Comparison of ENCODE assay signal across 23 cellular contexts in genomic region chr19:685457-685931, GRCh38. TPM values are rescaled to one million over a fixed set of nuclear protein-coding genes. Genes with fewer than 3 reads are reported as not detected.
DNase-seq lines count a peak whose midpoint lies in the region; ATAC-seq, FAIRE-seq and TF ChIP-seq lines count a peak whose summit lies in the region.
"Had no signal": no experiment of that assay in that cellular context is flagged by ENCODE, and none has a peak within 500 bp of the region (broad histone marks: within the 10 kb centered on the region; RNA-seq: fewer than 3 reads in every experiment).

No MANE protein-coding gene starts in this region.

- H3K4me3 Mint-ChIP-seq in activated CD4-positive, alpha-beta T cell treated with anti-CD3 and anti-CD28 coated beads, Interleukin-2, amount 10 ng/mL, durations not matched to agents 24 days and 14 days = no peak overlapping the region
- no peak overlapping the region for H3K4me3 Mint-ChIP-seq in activated CD4-positive, alpha-beta T cell treated with anti-CD3 and anti-CD28 coated beads, Interleukin-2, amount 10 ng/mL, durations not matched to agents 7 days and 5 days
- H3K4me3 Mint-ChIP-seq: CD8-positive, alpha-beta T cell had no signal

- H3K9me3 ChIP-seq in H1 (ENCODE audit: insufficient read depth in 2 of 2, low read depth in 1 of 2, low read length in 1 of 2) (no peaks in the 10 kb centered on the region; a peak in 1 of 4 replicates), neuronal stem cell (replicated peaks in 1 of 2; ENCODE audit: control insufficient read depth in 2 of 2, insufficient read depth in 1 of 2, low read depth in 1 of 2, low read length in 2 of 2) (peaks cover 0 to 4% of the 10 kb centered on the region in 2 donors), sigmoid colon (no peaks in the 10 kb centered on the region)
- H3K9me3 ChIP-seq: A549 had no signal

- no peaks in the 10 kb centered on the region for H3K36me3 Mint-ChIP-seq in activated CD4-positive, alpha-beta T cell treated with anti-CD3 and anti-CD28 coated beads, Interleukin-2, amount 10 ng/mL, durations not matched to agents 24 days and 14 days (ENCODE audit: low read depth)
- no peaks in the 10 kb centered on the region for H3K36me3 Mint-ChIP-seq in activated CD4-positive, alpha-beta T cell treated with anti-CD3 and anti-CD28 coated beads, Interleukin-2, amount 10 ng/mL, durations not matched to agents 7 days and 5 days (ENCODE audit: low read depth)
- H3K36me3 Mint-ChIP-seq: CD8-positive, alpha-beta T cell had no signal

- no peak overlapping the region for H3K27ac ChIP-seq in H1 (ENCODE audit: low read depth, low read length)
- H3K27ac ChIP-seq in neuronal stem cell (replicated peaks; ENCODE audit: low read length) = no peak overlapping the region
- no peak overlapping the region for H3K27ac ChIP-seq in sigmoid colon
- H3K27ac ChIP-seq: 22Rv1, HL-60 had no signal

- TF ChIP-seq RAD21 in H1 (IDR thresholded peaks at IDR 0.05 in 1 of 2, conservative IDR thresholded peaks at IDR 0.05 in 1 of 2; ENCODE audit: low read depth in 2 of 2, low read length in 2 of 2) = no peak

- H2BK12ac ChIP-seq in H1 (ENCODE audit: low read depth, low read length) (no peak overlapping the region), neuronal stem cell (ENCODE audit: low read length) (no peak overlapping the region)

- H3K4me2 ChIP-seq in H1 (ENCODE audit: insufficient read depth in 1 of 2, low read depth in 2 of 2, low read length in 2 of 2) = no peak overlapping the region
- H3K4me2 ChIP-seq in neuronal stem cell (ENCODE audit: insufficient read depth, low read length, poor library complexity, severe bottlenecking) = no peak overlapping the region
- H3K4me2 ChIP-seq: A549 had no signal

- H3K4ac ChIP-seq in H1 (replicated peaks; ENCODE audit: insufficient read length, low read depth, low read length) (no peak overlapping the region), neuronal stem cell (ENCODE audit: low read length) (peak overlapping the region; percentile 24)

- no peak for ATAC-seq in GM21423 (IDR thresholded peaks at IDR 0.05; ENCODE audit: unreplicated experiment)
- ATAC-seq: CD8-positive, alpha-beta T cell; GM12878 had no signal

- CTCF ChIA-PET in activated CD4-positive, alpha-beta T cell treated with anti-CD3 and anti-CD28 coated beads, Interleukin-2, amount 10 ng/mL, durations not matched to agents 7 days and 5 days (lab: Charles Lee) = no interaction called here
- CTCF ChIA-PET in H1 (lab: Charles Lee; ENCODE audit: partially characterized antibody) = no interaction called here

- H2AFZ ChIP-seq in H1 (ENCODE audit: low read length) = no peak overlapping the region; the same call in 1 of the 2 replicates
- H2AFZ ChIP-seq in neuronal stem cell (ENCODE audit: low read length) = no peak overlapping the region

- no peaks in the 10 kb centered on the region for H3K79me2 ChIP-seq in H1 (ENCODE audit: control insufficient read depth in 1 of 2, insufficient read depth in 2 of 2, low read length in 2 of 2)

- H2BK5ac ChIP-seq in H1 (ENCODE audit: low read depth, low read length) (no peak overlapping the region), neuronal stem cell (ENCODE audit: low read length) (no peak overlapping the region)

- no peak overlapping the region for H3K27ac Mint-ChIP-seq in activated CD4-positive, alpha-beta T cell treated with anti-CD3 and anti-CD28 coated beads, Interleukin-2, amount 10 ng/mL, durations not matched to agents 24 days and 14 days
- H3K27ac Mint-ChIP-seq in activated CD4-positive, alpha-beta T cell treated with anti-CD3 and anti-CD28 coated beads, Interleukin-2, amount 10 ng/mL, durations not matched to agents 7 days and 5 days = no peak overlapping the region
- H3K27ac Mint-ChIP-seq: CD8-positive, alpha-beta T cell; IgD-negative memory B cell had no signal

- H3K18ac ChIP-seq in H1 (ENCODE audit: extremely low read depth, low read length) (no peak overlapping the region), neuronal stem cell (ENCODE audit: low read length) (peak overlapping the region; percentile 53)

- TF ChIP-seq EP300 in H1 (IDR thresholded peaks at IDR 0.05; ENCODE audit: borderline replicate concordance in 1 of 2, low read depth in 2 of 2, low read length in 2 of 2) = no peak
- no peak for TF ChIP-seq EP300 in sigmoid colon (IDR thresholded peaks at IDR 0.05)

- H3K9ac ChIP-seq in H1 (replicated peaks in 1 of 4; ENCODE audit: extremely low read depth in 1 of 4, low read depth in 3 of 4, low read length in 3 of 4) (no peak overlapping the region), neuronal stem cell (ENCODE audit: low read depth, low read length, poor library complexity) (no peak overlapping the region)

- 89% methylated on average over 21 of the region's 31 CpGs; no CpG with 5 or more reads in 1 of the 2 experiments for WGBS in H1 (ENCODE audit: extremely low coverage in 1 of 2, insufficient coverage in 1 of 2, insufficient read length in 1 of 2, insufficient replicate concordance in 2 of 2, low coverage in 1 of 2, low lambda C conversion rate in 2 of 2, missing lambda C conversion rate in 1 of 2), 2 experiments
- no CpG with 5 or more reads among the region's 31 CpGs for WGBS in neuronal stem cell (ENCODE audit: extremely low coverage in 2 of 2, insufficient read length in 2 of 2, insufficient replicate concordance in 1 of 2), 2 donors
- WGBS in sigmoid colon, 2 donors = 76 to 82% methylated on average over 31 of the region's 31 CpGs

- H3K79me1 ChIP-seq in H1 (ENCODE audit: low read depth, low read length) (no peaks in the 10 kb centered on the region), neuronal stem cell (ENCODE audit: low read depth, low read length) (peaks cover 4% of the 10 kb centered on the region)

- no peak overlapping the region for H4K5ac ChIP-seq in H1 (ENCODE audit: insufficient read length, low read depth, low read length)

- no peak overlapping the region for H2BK20ac ChIP-seq in H1 (ENCODE audit: low read length)

- no peaks in the 10 kb centered on the region for H3K27me3 Mint-ChIP-seq in activated CD4-positive, alpha-beta T cell treated with anti-CD3 and anti-CD28 coated beads, Interleukin-2, amount 10 ng/mL, durations not matched to agents 24 days and 14 days
- H3K27me3 Mint-ChIP-seq in activated CD4-positive, alpha-beta T cell treated with anti-CD3 and anti-CD28 coated beads, Interleukin-2, amount 10 ng/mL, durations not matched to agents 7 days and 5 days = no peaks in the 10 kb centered on the region
- H3K27me3 Mint-ChIP-seq: IgD-negative memory B cell had no signal

- H3K14ac ChIP-seq in H1 (ENCODE audit: insufficient read length) = no peak overlapping the region
- H3K14ac ChIP-seq in neuronal stem cell (ENCODE audit: low read length) = no peak overlapping the region

- no peaks in the 10 kb centered on the region for H3K9me3 Mint-ChIP-seq in activated CD4-positive, alpha-beta T cell treated with anti-CD3 and anti-CD28 coated beads, Interleukin-2, amount 10 ng/mL, durations not matched to agents 24 days and 14 days
- no peaks in the 10 kb centered on the region for H3K9me3 Mint-ChIP-seq in activated CD4-positive, alpha-beta T cell treated with anti-CD3 and anti-CD28 coated beads, Interleukin-2, amount 10 ng/mL, durations not matched to agents 7 days and 5 days
- H3K9me3 Mint-ChIP-seq: CD8-positive, alpha-beta T cell; IgD-negative memory B cell had no signal

- H4K8ac ChIP-seq in H1 (ENCODE audit: extremely low read depth, insufficient read depth, low read length) (peak overlapping the region; percentile 79; the same call in 1 of the 2 replicates), neuronal stem cell (ENCODE audit: low read depth, low read length) (no peak overlapping the region)

- no peak for FAIRE-seq in H1 (lab: Jason Lieb, UNC)
- FAIRE-seq: A549, GM12878, HTR-8/SVneo had no signal

- no peak overlapping the region for H3K4me3 ChIP-seq in H7 (ENCODE audit: insufficient read depth, low read depth, low read length)
- no peak overlapping the region for H3K4me3 ChIP-seq in H1 (ENCODE audit: extremely low read depth in 1 of 4, insufficient read depth in 2 of 4, low read depth in 3 of 4, low read length in 4 of 4)
- H3K4me3 ChIP-seq in neuronal stem cell (ENCODE audit: low read length in 2 of 2) = no peak overlapping the region
- no peak overlapping the region for H3K4me3 ChIP-seq in sigmoid colon
- H3K4me3 ChIP-seq: A549, GM12878 had no signal

- no peak overlapping the region for H3K56ac ChIP-seq in H1 (replicated peaks; ENCODE audit: insufficient read length, low read depth, low read length)

- no peak for TF ChIP-seq CTCF in H1 (IDR thresholded peaks at IDR 0.05; ENCODE audit: control extremely low read depth in 1 of 3, insufficient read depth in 1 of 3, low read depth in 1 of 3, low read length in 3 of 3)
- TF ChIP-seq CTCF in sigmoid colon (IDR thresholded peaks at IDR 0.05) = no peak

- H2BK120ac ChIP-seq in H1 (replicated peaks; ENCODE audit: low read depth, low read length) (no peak overlapping the region), neuronal stem cell (ENCODE audit: low read depth, low read length) (no peak overlapping the region)

- TF ChIP-seq POLR2A in H1 (IDR thresholded peaks at IDR 0.05; ENCODE audit: control extremely low read depth in 1 of 2, low read depth in 2 of 2, low read length in 2 of 2) (no peak), sigmoid colon (IDR thresholded peaks at IDR 0.05) (no peak)

- peaks cover 0 to 1% of the 10 kb centered on the region in 2 experiments for H4K20me1 ChIP-seq in H1 (replicated peaks in 1 of 2; ENCODE audit: control insufficient read depth in 1 of 2, insufficient read depth in 2 of 2, low read length in 2 of 2)

- intact Hi-C loops in activated CD4-positive, alpha-beta T cell treated with anti-CD3 and anti-CD28 coated beads, Interleukin-2, amount 10 ng/mL, durations not matched to agents 24 days and 14 days (cut with micrococcal nuclease) = no loop called here
- intact Hi-C loops in sigmoid colon (cut with DNase I) = no loop called here

- no peaks in the 10 kb centered on the region; a peak in 1 of 7 replicates for H3K4me1 ChIP-seq in H1 (replicated peaks in 1 of 4; ENCODE audit: control insufficient read depth in 3 of 4, insufficient read depth in 4 of 4, low read length in 3 of 4)
- peaks cover 0 to 3% of the 10 kb centered on the region in 2 donors for H3K4me1 ChIP-seq in neuronal stem cell (ENCODE audit: control insufficient read depth in 2 of 2, insufficient read depth in 1 of 2, low read depth in 1 of 2, low read length in 2 of 2)
- H3K4me1 ChIP-seq in sigmoid colon = peaks cover 0 to 8% (median 3%) of the 10 kb centered on the region in 4 donors

- H4K91ac ChIP-seq in H1 (replicated peaks; ENCODE audit: insufficient read length, low read length) (peak overlapping the region; percentile 65), neuronal stem cell (ENCODE audit: low read depth, low read length, poor library complexity) (no peak overlapping the region)

- H2AK5ac ChIP-seq in H1 (ENCODE audit: low read depth, low read length) = no peak overlapping the region
- H2AK5ac ChIP-seq in neuronal stem cell (ENCODE audit: low read depth, low read length) = no peak overlapping the region

- POLR2A ChIA-PET in activated CD4-positive, alpha-beta T cell treated with anti-CD3 and anti-CD28 coated beads, Interleukin-2, amount 10 ng/mL, durations not matched to agents 7 days and 5 days (lab: Charles Lee) = no interaction called here
- POLR2A ChIA-PET in H1 (lab: Charles Lee; ENCODE audit: partially characterized antibody) = interaction anchor here (0.8 to 1.7 kb wide), 2 partner anchors 9 to 51 kb away, joined by 3 to 4 read pairs; no protein-coding TSS in a partner anchor

- H3K4me1 Mint-ChIP-seq in activated CD4-positive, alpha-beta T cell treated with anti-CD3 and anti-CD28 coated beads, Interleukin-2, amount 10 ng/mL, durations not matched to agents 24 days and 14 days = peaks cover 2% of the 10 kb centered on the region
- H3K4me1 Mint-ChIP-seq in activated CD4-positive, alpha-beta T cell treated with anti-CD3 and anti-CD28 coated beads, Interleukin-2, amount 10 ng/mL, durations not matched to agents 7 days and 5 days = peaks cover 5% of the 10 kb centered on the region

- no peak overlapping the region for H3K23ac ChIP-seq in H1 (ENCODE audit: insufficient read length)
- H3K23ac ChIP-seq in neuronal stem cell (ENCODE audit: low read depth, low read length, poor library complexity) = no peak overlapping the region

- peak; percentile 54 for DNase-seq in activated CD4-positive, alpha-beta T cell treated with anti-CD3 and anti-CD28 coated beads, Interleukin-2, amount 10 ng/mL, durations not matched to agents 24 days and 14 days
- no peak for DNase-seq in activated CD4-positive, alpha-beta T cell treated with anti-CD3 and anti-CD28 coated beads, Interleukin-2, amount 10 ng/mL, durations not matched to agents 7 days and 5 days
- peak; percentile 61 for DNase-seq in H7
- DNase-seq in H1 (ENCODE audit: low read depth in 1 of 2, low spot score in 2 of 2) = no peak
- no peak for DNase-seq in neuronal stem cell (ENCODE audit: low spot score)
- no peak for DNase-seq in HPDE6-E6E7 (ENCODE audit: extremely low spot score)
- DNase-seq in sigmoid colon = no peak
- DNase-seq: AML-193; Calu3; CD8-positive, alpha-beta T cell; DND-41; EL; HCEC 1CT had no signal

- H3K27me3 ChIP-seq in H7 (ENCODE audit: control insufficient read depth, insufficient read depth, low read length) = no peaks in the 10 kb centered on the region
- H3K27me3 ChIP-seq in H1 (replicated peaks in 1 of 4; ENCODE audit: control insufficient read depth in 3 of 4, extremely low read depth in 1 of 4, insufficient read depth in 3 of 4, low read length in 3 of 4) = 0 out of 7 replicates have a peak, but pooled peaks cover 0 to 2% (median 0%) of the 10 kb centered on the region in 4 experiments
- H3K27me3 ChIP-seq in neuronal stem cell (ENCODE audit: control insufficient read depth in 3 of 3, insufficient read depth in 3 of 3, low read depth in 1 of 3, low read length in 3 of 3) = no peaks in the 10 kb centered on the region
- H3K27me3 ChIP-seq in sigmoid colon = no peaks in the 10 kb centered on the region

- peaks cover 2% of the 10 kb centered on the region; the same call in 1 of the 2 replicates for H3K23me2 ChIP-seq in H1 (ENCODE audit: low read depth, low read length)

- H3K36me3 ChIP-seq in H7 (replicated peaks; ENCODE audit: control insufficient read depth, insufficient read depth, low read length) (no peaks in the 10 kb centered on the region), H1 (ENCODE audit: control insufficient read depth in 2 of 4, insufficient read depth in 4 of 4, low read length in 3 of 4) (no peaks in the 10 kb centered on the region), neuronal stem cell (replicated peaks in 1 of 2; ENCODE audit: control insufficient read depth in 2 of 2, insufficient read depth in 2 of 2, low read length in 2 of 2) (no peaks in the 10 kb centered on the region), sigmoid colon (peaks cover 0 to 7% (median 0%) of the 10 kb centered on the region in 4 donors)

- H2BK15ac ChIP-seq in H1 (ENCODE audit: low read length) (no peak overlapping the region), neuronal stem cell (ENCODE audit: low read length) (no peak overlapping the region)

RNA-seq across cellular contexts. Expression of gene FSTL3, which starts 9.3 kb away (rescaled TPM):
- total RNA-seq in activated CD4-positive, alpha-beta T cell treated with anti-CD3 and anti-CD28 coated beads, Interleukin-2, amount 10 ng/mL, durations not matched to agents 24 days and 14 days = 7.2 and 7.7 TPM in 2 replicates
- total RNA-seq in activated CD4-positive, alpha-beta T cell treated with anti-CD3 and anti-CD28 coated beads, Interleukin-2, amount 10 ng/mL, durations not matched to agents 7 days and 5 days = 1 to 10 TPM; 1.6 to 2.1 TPM
- 7.4 and 9.7 TPM in 2 replicates for total RNA-seq in H7 (2014; rRNA removed; shearing (Covaris generic))
- 7.5 and 8.1 TPM in 2 replicates for total RNA-seq in H1 (2021; fragmentation: NEBNext Ultra II Directional; extraction: Animal tissue kit (Norgen Biotek cat#: 25700))
- polyA plus RNA-seq in H1 (2011; rRNA removed) = 11.8 and 18.4 TPM in 2 replicates
- 15.2 TPM for polyA plus RNA-seq in H1 (2011; cell fraction: cytosol; rRNA removed)
- 40.2 TPM for polyA plus RNA-seq in H1 (2011; cell fraction: nucleus; rRNA removed)
- polyA plus RNA-seq in H1 (2012, experiment 1 of 2) = 4.8 to 11.0 TPM (median 9.1 TPM) in 4 replicates
- polyA plus RNA-seq in H1 (2012, experiment 2 of 2) = 6.6 TPM
- polyA plus RNA-seq in H1 (2013, experiment 1 of 2) = 5.0 TPM
- 4.6 TPM for polyA plus RNA-seq in H1 (2013, experiment 2 of 2)
- 1.9 and 2.3 TPM in 2 replicates for polyA minus RNA-seq in H1 (2011; rRNA and poly(A)+ RNA removed)
- 7.6 TPM for polyA minus RNA-seq in H1 (2011; cell fraction: cytosol; rRNA and poly(A)+ RNA removed)
- polyA minus RNA-seq in H1 (2011; cell fraction: nucleus; rRNA and poly(A)+ RNA removed) = 7.0 TPM
- polyA plus RNA-seq in neuronal stem cell (2013, experiment 1 of 2) = 6.2 TPM
- polyA plus RNA-seq in neuronal stem cell (2013, experiment 2 of 2) = 6.2 TPM
- 100 to 1,000 TPM in 2 of 4 donors, 10 to 100 TPM in 2; 35.7 to 118 (median 107) TPM for total RNA-seq in sigmoid colon
- 10 to 100 TPM in 1 of 3 donors, 1 to 10 TPM in 2; 1.6 to 17.8 (median 6.0) TPM for polyA plus RNA-seq in sigmoid colon

RNA-seq across cellular contexts. Expression of gene PRSS57, which starts 9.8 kb away (rescaled TPM):
- not detected in 2 replicates for total RNA-seq in activated CD4-positive, alpha-beta T cell treated with anti-CD3 and anti-CD28 coated beads, Interleukin-2, amount 10 ng/mL, durations not matched to agents 24 days and 14 days
- not detected for total RNA-seq in activated CD4-positive, alpha-beta T cell treated with anti-CD3 and anti-CD28 coated beads, Interleukin-2, amount 10 ng/mL, durations not matched to agents 7 days and 5 days
- not detected in 2 replicates for total RNA-seq in H7 (2014; rRNA removed; shearing (Covaris generic))
- not detected in 2 replicates for total RNA-seq in H1 (2021; fragmentation: NEBNext Ultra II Directional; extraction: Animal tissue kit (Norgen Biotek cat#: 25700))
- polyA plus RNA-seq in H1 (2011; rRNA removed) = 0.09 TPM in 1 of 2 replicates, not detected in the other
- 0.18 TPM for polyA plus RNA-seq in H1 (2011; cell fraction: cytosol; rRNA removed)
- polyA plus RNA-seq in H1 (2011; cell fraction: nucleus; rRNA removed) = not detected
- polyA plus RNA-seq in H1 (2012, experiment 1 of 2) = not detected in 4 replicates
- not detected for polyA plus RNA-seq in H1 (2012, experiment 2 of 2)
- polyA plus RNA-seq in H1 (2013, experiment 1 of 2) = 0.04 TPM
- polyA plus RNA-seq in H1 (2013, experiment 2 of 2) = 0.07 TPM
- 0.22 TPM in 1 of 2 replicates, not detected in the other for polyA minus RNA-seq in H1 (2011; rRNA and poly(A)+ RNA removed)
- not detected for polyA minus RNA-seq in H1 (2011; cell fraction: cytosol; rRNA and poly(A)+ RNA removed)
- not detected for polyA minus RNA-seq in H1 (2011; cell fraction: nucleus; rRNA and poly(A)+ RNA removed)
- polyA plus RNA-seq in neuronal stem cell (2013, experiment 1 of 2) = 0.03 TPM
- 0.06 TPM for polyA plus RNA-seq in neuronal stem cell (2013, experiment 2 of 2)
- total RNA-seq in sigmoid colon = not detected
- under 1 TPM in 1 of 3 donors, not detected in 2; 0.15 TPM for polyA plus RNA-seq in sigmoid colon
- total RNA-seq: Calu3; CD8-positive, alpha-beta T cell; G401; GM12878; H4 had no signal
- polyA plus RNA-seq: BJ, GM12878, IgD-negative memory B cell had no signal

RNA-seq across cellular contexts. Expression of gene RNF126, which starts 22.5 kb away (rescaled TPM):
- total RNA-seq in activated CD4-positive, alpha-beta T cell treated with anti-CD3 and anti-CD28 coated beads, Interleukin-2, amount 10 ng/mL, durations not matched to agents 24 days and 14 days = 109 and 110 TPM in 2 replicates
- 10 to 100 TPM; 71.5 to 80.3 TPM for total RNA-seq in activated CD4-positive, alpha-beta T cell treated with anti-CD3 and anti-CD28 coated beads, Interleukin-2, amount 10 ng/mL, durations not matched to agents 7 days and 5 days
- 119 and 128 TPM in 2 replicates for total RNA-seq in H7 (2014; rRNA removed; shearing (Covaris generic))
- total RNA-seq in H1 (2021; fragmentation: NEBNext Ultra II Directional; extraction: Animal tissue kit (Norgen Biotek cat#: 25700)) = 64.7 and 68.0 TPM in 2 replicates
- 21.8 and 56.5 TPM in 2 replicates for polyA plus RNA-seq in H1 (2011; rRNA removed)
- 41.8 TPM for polyA plus RNA-seq in H1 (2011; cell fraction: cytosol; rRNA removed)
- polyA plus RNA-seq in H1 (2011; cell fraction: nucleus; rRNA removed) = 90.9 TPM
- 43.7 to 67.7 TPM (median 63.8 TPM) in 4 replicates for polyA plus RNA-seq in H1 (2012, experiment 1 of 2)
- polyA plus RNA-seq in H1 (2012, experiment 2 of 2) = 52.5 TPM
- polyA plus RNA-seq in H1 (2013, experiment 1 of 2) = 85.5 TPM
- 80.6 TPM for polyA plus RNA-seq in H1 (2013, experiment 2 of 2)
- polyA minus RNA-seq in H1 (2011; rRNA and poly(A)+ RNA removed) = 5.7 and 7.1 TPM in 2 replicates
- polyA minus RNA-seq in H1 (2011; cell fraction: cytosol; rRNA and poly(A)+ RNA removed) = 31.9 TPM
- 33.1 TPM for polyA minus RNA-seq in H1 (2011; cell fraction: nucleus; rRNA and poly(A)+ RNA removed)
- polyA plus RNA-seq in neuronal stem cell (2013, experiment 1 of 2) = 59.4 TPM
- polyA plus RNA-seq in neuronal stem cell (2013, experiment 2 of 2) = 57.6 TPM
- total RNA-seq in sigmoid colon = 10 to 100 TPM; 39.2 to 57.1 (median 55.5) TPM
- polyA plus RNA-seq in sigmoid colon = 10 to 100 TPM; 33.5 to 58.8 (median 35.4) TPM

RNA-seq across cellular contexts. Expression of gene PALM, which starts 23.2 kb away (rescaled TPM):
- total RNA-seq in activated CD4-positive, alpha-beta T cell treated with anti-CD3 and anti-CD28 coated beads, Interleukin-2, amount 10 ng/mL, durations not matched to agents 24 days and 14 days = 0.24 TPM in 1 of 2 replicates, not detected in the other
- not detected for total RNA-seq in activated CD4-positive, alpha-beta T cell treated with anti-CD3 and anti-CD28 coated beads, Interleukin-2, amount 10 ng/mL, durations not matched to agents 7 days and 5 days
- 28.7 and 34.6 TPM in 2 replicates for total RNA-seq in H7 (2014; rRNA removed; shearing (Covaris generic))
- 16.5 TPM in 2 replicates for total RNA-seq in H1 (2021; fragmentation: NEBNext Ultra II Directional; extraction: Animal tissue kit (Norgen Biotek cat#: 25700))
- polyA plus RNA-seq in H1 (2011; rRNA removed) = 5.7 and 13.0 TPM in 2 replicates
- 6.8 TPM for polyA plus RNA-seq in H1 (2011; cell fraction: cytosol; rRNA removed)
- polyA plus RNA-seq in H1 (2011; cell fraction: nucleus; rRNA removed) = 10.6 TPM
- polyA plus RNA-seq in H1 (2012, experiment 1 of 2) = 10.4 to 27.0 TPM (median 21.8 TPM) in 4 replicates
- 11.9 TPM for polyA plus RNA-seq in H1 (2012, experiment 2 of 2)
- polyA plus RNA-seq in H1 (2013, experiment 1 of 2) = 12.6 TPM
- polyA plus RNA-seq in H1 (2013, experiment 2 of 2) = 14.1 TPM
- polyA minus RNA-seq in H1 (2011; rRNA and poly(A)+ RNA removed) = 1.7 and 1.8 TPM in 2 replicates
- polyA minus RNA-seq in H1 (2011; cell fraction: cytosol; rRNA and poly(A)+ RNA removed) = 5.1 TPM
- 6.4 TPM for polyA minus RNA-seq in H1 (2011; cell fraction: nucleus; rRNA and poly(A)+ RNA removed)
- polyA plus RNA-seq in neuronal stem cell (2013, experiment 1 of 2) = 66.5 TPM
- 68.9 TPM for polyA plus RNA-seq in neuronal stem cell (2013, experiment 2 of 2)
- total RNA-seq in sigmoid colon = 10 to 100 TPM; 30.4 to 91.4 (median 35.9) TPM
- polyA plus RNA-seq in sigmoid colon = 10 to 100 TPM in 2 of 3 donors, 1 to 10 TPM in 1; 3.0 to 21.0 (median 12.5) TPM
- total RNA-seq: CD8-positive, alpha-beta T cell had no signal
- polyA plus RNA-seq: IgD-negative memory B cell had no signal

RNA-seq across cellular contexts. Expression of gene FGF22, which starts 45.8 kb away (rescaled TPM):
- not detected in 2 replicates for total RNA-seq in activated CD4-positive, alpha-beta T cell treated with anti-CD3 and anti-CD28 coated beads, Interleukin-2, amount 10 ng/mL, durations not matched to agents 24 days and 14 days
- under 1 TPM in 1 of 2 experiments, not detected in 1; 0.12 TPM for total RNA-seq in activated CD4-positive, alpha-beta T cell treated with anti-CD3 and anti-CD28 coated beads, Interleukin-2, amount 10 ng/mL, durations not matched to agents 7 days and 5 days
- not detected in 2 replicates for total RNA-seq in H7 (2014; rRNA removed; shearing (Covaris generic))
- 1.7 and 1.9 TPM in 2 replicates for total RNA-seq in H1 (2021; fragmentation: NEBNext Ultra II Directional; extraction: Animal tissue kit (Norgen Biotek cat#: 25700))
- 0.44 and 0.99 TPM in 2 replicates for polyA plus RNA-seq in H1 (2011; rRNA removed)
- 1.3 TPM for polyA plus RNA-seq in H1 (2011; cell fraction: cytosol; rRNA removed)
- 4.9 TPM for polyA plus RNA-seq in H1 (2011; cell fraction: nucleus; rRNA removed)
- polyA plus RNA-seq in H1 (2012, experiment 1 of 2) = 1.9 to 3.1 TPM (median 2.3 TPM) in 4 replicates
- 0.64 TPM for polyA plus RNA-seq in H1 (2012, experiment 2 of 2)
- polyA plus RNA-seq in H1 (2013, experiment 1 of 2) = 0.85 TPM
- polyA plus RNA-seq in H1 (2013, experiment 2 of 2) = 0.81 TPM
- 0.22 TPM in 1 of 2 replicates, not detected in the other for polyA minus RNA-seq in H1 (2011; rRNA and poly(A)+ RNA removed)
- 0.73 TPM for polyA minus RNA-seq in H1 (2011; cell fraction: cytosol; rRNA and poly(A)+ RNA removed)
- 0.90 TPM for polyA minus RNA-seq in H1 (2011; cell fraction: nucleus; rRNA and poly(A)+ RNA removed)
- polyA plus RNA-seq in neuronal stem cell (2013, experiment 1 of 2) = 0.78 TPM
- 0.66 TPM for polyA plus RNA-seq in neuronal stem cell (2013, experiment 2 of 2)
- 1 to 10 TPM in 1 of 4 donors, under 1 TPM in 1, not detected in 2; 0.99 to 1.7 TPM for total RNA-seq in sigmoid colon
- polyA plus RNA-seq in sigmoid colon = under 1 TPM in 1 of 3 donors, not detected in 2; 0.20 TPM
- total RNA-seq: G401, GM12878, H4 had no signal
- polyA plus RNA-seq: IgD-negative memory B cell had no signal

Comparison
In these comparisons a context has a peak if more than half of its experiments do, and no peak if none do; other contexts are left out.
1. DNase-seq: peak in activated CD4-positive, alpha-beta T cell treated with anti-CD3 and anti-CD28 coated beads, Interleukin-2, amount 10 ng/mL, durations not matched to agents 24 days and 14 days (single experiment) and H7 (single experiment); none in activated CD4-positive, alpha-beta T cell treated with anti-CD3 and anti-CD28 coated beads, Interleukin-2, amount 10 ng/mL, durations not matched to agents 7 days and 5 days (single experiment), H1 (0 of 2), neuronal stem cell (single experiment), HPDE6-E6E7 (single experiment) and sigmoid colon (single experiment).